16 cellular contexts compared by ENCODE assay signal in the genomic region with DNA sequence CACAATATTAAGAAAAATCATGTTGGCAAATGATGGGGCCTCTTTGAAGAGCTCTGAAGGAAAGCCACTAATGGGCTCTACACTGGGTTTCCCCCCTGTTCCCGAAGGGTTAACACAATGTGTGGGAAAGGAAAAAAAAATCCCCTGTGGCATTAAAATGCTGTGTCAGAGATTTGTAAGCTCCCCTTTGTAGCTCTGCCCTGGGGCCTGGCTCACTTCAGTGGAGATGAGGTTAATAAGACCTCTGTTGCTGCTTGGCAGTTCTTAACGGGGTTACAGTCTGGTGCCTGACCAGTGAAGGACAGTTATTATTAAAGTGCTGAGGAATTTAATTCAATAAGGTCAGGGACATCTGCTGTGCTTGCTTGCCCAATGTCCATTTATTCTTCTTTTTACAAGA.
DNase-seq lines count a peak whose midpoint lies in the region; ATAC-seq and TF ChIP-seq lines count a peak whose summit lies in the region.
"Had no signal": no experiment of that assay in that cellular context is flagged by ENCODE, and none has a peak within 500 bp of the region (broad histone marks: within the 10 kb centered on the region; RNA-seq: fewer than 3 reads in every experiment).

No MANE protein-coding gene starts in this region.

- no peaks in the 10 kb centered on the region for H3K27me3 Mint-ChIP-seq in brain
- H3K27me3 Mint-ChIP-seq in activated naive CD4-positive, alpha-beta T cell treated with anti-CD3 and anti-CD28 coated beads, Interleukin-2, amount 10 ng/mL, durations not matched to agents 7 days and 5 days: no peaks in the 10 kb centered on the region
- H3K27me3 Mint-ChIP-seq: stimulated activated naive CD8-positive, alpha-beta T cell treated with anti-CD3 and anti-CD28 coated beads, Interleukin-15, Interleukin-2, amounts not matched to agents 100 ng/mL and 50 ng/mL, for 24 hours had no signal

- H3K9ac ChIP-seq in subcutaneous abdominal adipose tissue (ENCODE audit: low read length in 5 of 5): peak overlapping the region in 1 of 5 donors; percentile 61
- H3K9ac ChIP-seq: parathyroid adenoma had no signal

- H3K36me3 ChIP-seq in right atrium auricular region (no peaks in the 10 kb centered on the region), subcutaneous abdominal adipose tissue (ENCODE audit: control insufficient read depth in 5 of 5, insufficient read depth in 5 of 5, low read length in 5 of 5) (no peaks in the 10 kb centered on the region)

- no peak overlapping the region for H3K27ac ChIP-seq in right atrium auricular region
- H3K27ac ChIP-seq in right cardiac atrium (ENCODE audit: low read length): no peak overlapping the region
- peak overlapping the region; percentile 80 for H3K27ac ChIP-seq in subcutaneous abdominal adipose tissue (ENCODE audit: low read depth, low read length)
- H3K27ac ChIP-seq: parathyroid adenoma had no signal

- DNase-seq in Right ventricle myocardium inferior (ENCODE audit: missing footprints) (no peak), right atrium auricular region (ENCODE audit: low spot score) (no peak), right cardiac atrium (peak in 1 of 3 donors; percentile 11)
- DNase-seq in activated T-cell treated with anti-CD3 and anti-CD28 coated beads, Interleukin-2, amount 50 U/mL, for 48 hours: no peak
- no peak for DNase-seq in activated naive CD4-positive, alpha-beta T cell treated with anti-CD3 and anti-CD28 coated beads, Interleukin-2, amount 10 ng/mL, durations not matched to agents 7 days and 5 days
- DNase-seq: activated CD4-positive, alpha-beta T cell treated with anti-CD3 and anti-CD28 coated beads, Interleukin-2, amount 50 U/mL, for 48 hours; cerebellar nuclear complex; COR-L47; NCI-H1930; RPMI8226; T-helper 2 cell had no signal

- H3K4me3 ChIP-seq in right atrium auricular region (no peak overlapping the region), right cardiac atrium (ENCODE audit: low read length) (no peak overlapping the region), subcutaneous abdominal adipose tissue (ENCODE audit: low read depth in 1 of 5, low read length in 5 of 5) (peak overlapping the region in 1 of 5 donors; percentile 30)

- no peaks in the 10 kb centered on the region for H3K36me3 Mint-ChIP-seq in brain
- no peaks in the 10 kb centered on the region for H3K36me3 Mint-ChIP-seq in activated naive CD4-positive, alpha-beta T cell treated with anti-CD3 and anti-CD28 coated beads, Interleukin-2, amount 10 ng/mL, durations not matched to agents 7 days and 5 days

- intact Hi-C loops in Right ventricle myocardium inferior (cut with DNase I) (no loop called here), right cardiac atrium (cut with DNase I) (no loop called here)

- H3K4me1 ChIP-seq in right atrium auricular region: peaks cover 0 to 25% of the 10 kb centered on the region in 2 donors
- H3K4me1 ChIP-seq in right cardiac atrium (ENCODE audit: control insufficient read depth, insufficient read depth, low read length): peaks cover 5% of the 10 kb centered on the region
- peaks cover 7 to 27% (median 25%) of the 10 kb centered on the region in 5 donors for H3K4me1 ChIP-seq in subcutaneous abdominal adipose tissue (ENCODE audit: control insufficient read depth in 5 of 5, insufficient read depth in 5 of 5, low read length in 5 of 5)

- peak overlapping the region in 3 of 5 experiments; percentile 47 to 59 (median 50) for H3K27ac Mint-ChIP-seq in brain
- H3K27ac Mint-ChIP-seq in activated naive CD4-positive, alpha-beta T cell treated with anti-CD3 and anti-CD28 coated beads, Interleukin-2, amount 10 ng/mL, durations not matched to agents 7 days and 5 days: no peak overlapping the region
- H3K27ac Mint-ChIP-seq: stimulated activated naive CD8-positive, alpha-beta T cell treated with anti-CD3 and anti-CD28 coated beads, Interleukin-15, Interleukin-2, amounts not matched to agents 100 ng/mL and 50 ng/mL, for 24 hours had no signal

- no peaks in the 10 kb centered on the region for H3K27me3 ChIP-seq in right atrium auricular region
- H3K27me3 ChIP-seq in right cardiac atrium (ENCODE audit: control insufficient read depth, insufficient read depth): no peaks in the 10 kb centered on the region
- H3K27me3 ChIP-seq in subcutaneous abdominal adipose tissue (ENCODE audit: control insufficient read depth in 5 of 5, insufficient read depth in 4 of 5, low read length in 5 of 5): no peaks in the 10 kb centered on the region

- TF ChIP-seq CTCF in right atrium auricular region (IDR thresholded peaks at IDR 0.05): no peak
- no peak for TF ChIP-seq CTCF in brain (conservative IDR thresholded peaks at IDR 0.05)

- H3K4me3 Mint-ChIP-seq in brain: no peak overlapping the region
- no peak overlapping the region for H3K4me3 Mint-ChIP-seq in activated naive CD4-positive, alpha-beta T cell treated with anti-CD3 and anti-CD28 coated beads, Interleukin-2, amount 10 ng/mL, durations not matched to agents 7 days and 5 days
- H3K4me3 Mint-ChIP-seq: stimulated activated naive CD8-positive, alpha-beta T cell treated with anti-CD3 and anti-CD28 coated beads, Interleukin-15, Interleukin-2, amounts not matched to agents 100 ng/mL and 50 ng/mL, for 24 hours had no signal

- H3K4me1 Mint-ChIP-seq in brain: peaks cover 42% of the 10 kb centered on the region
- H3K4me1 Mint-ChIP-seq in activated naive CD4-positive, alpha-beta T cell treated with anti-CD3 and anti-CD28 coated beads, Interleukin-2, amount 10 ng/mL, durations not matched to agents 7 days and 5 days: no peaks in the 10 kb centered on the region

- peak; percentile 77 for ATAC-seq in Right ventricle myocardium inferior
- ATAC-seq in right cardiac atrium: peak; percentile 68 to 72
- no peak for ATAC-seq in HG03135 (IDR thresholded peaks at IDR 0.05; ENCODE audit: unreplicated experiment)

- H3K9me3 ChIP-seq in right atrium auricular region (no peaks in the 10 kb centered on the region), right cardiac atrium (ENCODE audit: control insufficient read depth, low read length) (no peaks in the 10 kb centered on the region), subcutaneous abdominal adipose tissue (ENCODE audit: control insufficient read depth in 5 of 5, low read length in 5 of 5) (no peaks in the 10 kb centered on the region)

- no peaks in the 10 kb centered on the region for H3K9me3 Mint-ChIP-seq in brain
- no peaks in the 10 kb centered on the region for H3K9me3 Mint-ChIP-seq in activated naive CD4-positive, alpha-beta T cell treated with anti-CD3 and anti-CD28 coated beads, Interleukin-2, amount 10 ng/mL, durations not matched to agents 7 days and 5 days
- H3K9me3 Mint-ChIP-seq: stimulated activated naive CD8-positive, alpha-beta T cell treated with anti-CD3 and anti-CD28 coated beads, Interleukin-15, Interleukin-2, amounts not matched to agents 100 ng/mL and 50 ng/mL, for 24 hours had no signal

- CTCF ChIA-PET in activated naive CD4-positive, alpha-beta T cell treated with anti-CD3 and anti-CD28 coated beads, Interleukin-2, amount 10 ng/mL, durations not matched to agents 7 days and 5 days (lab: Charles Lee): no interaction called here

- 48% methylated on average over 2 of the region's 2 CpGs for WGBS in right cardiac atrium
